ENCODE assay signal across 8 cellular contexts in the genomic region with DNA sequence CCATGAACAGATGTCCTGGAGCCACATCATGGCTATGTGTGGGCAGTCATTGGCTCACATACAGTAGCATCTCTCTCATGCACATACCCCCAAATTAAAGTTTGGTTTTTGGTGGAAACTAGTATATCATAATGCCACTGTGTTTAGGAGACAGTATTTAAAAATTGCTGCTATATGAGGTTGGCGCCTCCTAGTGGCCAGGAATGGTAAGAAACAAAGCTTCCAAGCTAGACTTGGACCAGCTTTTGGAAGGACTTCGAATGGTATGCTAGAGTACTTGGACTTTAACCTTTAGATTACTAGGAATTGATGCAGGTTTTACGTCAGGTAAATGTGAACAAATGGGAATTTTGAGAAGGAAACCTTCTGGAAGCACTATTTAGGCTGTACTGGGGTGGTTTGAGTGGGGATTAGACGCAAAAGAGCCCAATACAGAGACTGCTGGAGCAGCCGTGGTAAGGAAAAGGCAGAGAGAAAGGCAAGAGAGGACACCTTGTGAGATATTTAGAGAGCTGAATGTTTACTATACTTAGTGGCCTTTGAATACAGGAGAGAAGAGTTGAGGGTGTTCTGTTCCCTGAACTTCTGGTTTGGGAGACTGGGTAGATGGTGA. TPM values are rescaled to one million over a fixed set of nuclear protein-coding genes. Genes with fewer than 3 reads are reported as not detected.
DNase-seq lines count a peak whose midpoint lies in the region; ATAC-seq and TF ChIP-seq lines count a peak whose summit lies in the region.

No MANE protein-coding gene starts in this region.

- H3K4me1 ChIP-seq in naive thymus-derived CD4-positive, alpha-beta T cell (ENCODE audit: control insufficient read depth in 2 of 2, insufficient read depth in 2 of 2, low read length in 2 of 2), result no peaks in the 10 kb centered on the region

- intact Hi-C loops in naive thymus-derived CD4-positive, alpha-beta T cell (cut with micrococcal nuclease), result loop anchor here (1.0 kb wide), 1 partner anchor 314 kb away; no protein-coding TSS in a partner anchor

- peak; percentile 83 for ATAC-seq in GM19023 (IDR thresholded peaks at IDR 0.05; ENCODE audit: unreplicated experiment)
- ATAC-seq in HG03521 (IDR thresholded peaks at IDR 0.05; ENCODE audit: unreplicated experiment), result peak; percentile 51
- peak; percentile 38 for ATAC-seq in naive thymus-derived CD4-positive, alpha-beta T cell
- ATAC-seq in HG03457 (IDR thresholded peaks at IDR 0.05; ENCODE audit: unreplicated experiment), result no peak

- CTCF ChIA-PET in naive thymus-derived CD4-positive, alpha-beta T cell (lab: Charles Lee), result interaction anchor here (1.1 kb wide), 1 partner anchor 315 kb away, joined by 12 read pairs; no protein-coding TSS in a partner anchor

- H3K4me1 Mint-ChIP-seq in T-helper 2 cell treated with Interferon-gamma antibody and Interleukin-4, amounts not matched to agents 5 μg/mL and 100 μg/mL, for 36 hours (ENCODE audit: low read depth), result no peaks in the 10 kb centered on the region
- H3K4me1 Mint-ChIP-seq in naive thymus-derived CD4-positive, alpha-beta T cell, result no peaks in the 10 kb centered on the region

- no peak overlapping the region for H3K27ac Mint-ChIP-seq in T-helper 2 cell treated with Interferon-gamma antibody and Interleukin-4, amounts not matched to agents 5 μg/mL and 100 μg/mL, for 36 hours
- no peak overlapping the region for H3K27ac Mint-ChIP-seq in naive thymus-derived CD4-positive, alpha-beta T cell

- no peaks in the 10 kb centered on the region for H3K36me3 ChIP-seq in naive thymus-derived CD4-positive, alpha-beta T cell (ENCODE audit: control insufficient read depth in 2 of 3, insufficient read depth in 3 of 3, low read length in 3 of 3)

- H3K9me3 Mint-ChIP-seq in T-helper 2 cell treated with Interferon-gamma antibody and Interleukin-4, amounts not matched to agents 5 μg/mL and 100 μg/mL, for 36 hours, result no peaks in the 10 kb centered on the region
- H3K9me3 Mint-ChIP-seq in naive thymus-derived CD4-positive, alpha-beta T cell, result peaks cover 0 to 3% (median 0%) of the 10 kb centered on the region in 11 donors

- DNase-seq in DMS53 treated with DMSO at 0.1 percent for 48 hours (lab: John Stamatoyannopoulos, UW; ENCODE audit: unreplicated experiment) (peak; percentile 11), coronary artery (ENCODE audit: low spot score) (no peak), pons (ENCODE audit: low spot score) (no peak)
- peak; percentile 14 for DNase-seq in T-helper 2 cell treated with Interferon-gamma antibody and Interleukin-4, amounts not matched to agents 5 μg/mL and 100 μg/mL, for 36 hours (ENCODE audit: low spot score)
- peak in 4 of 9 donors; percentile 4 to 32 (median 11) for DNase-seq in naive thymus-derived CD4-positive, alpha-beta T cell

- H3K27ac ChIP-seq in coronary artery, result no peak overlapping the region
- no peak overlapping the region for H3K27ac ChIP-seq in naive thymus-derived CD4-positive, alpha-beta T cell (ENCODE audit: low read depth, low read length)

- no peaks in the 10 kb centered on the region for H3K9me3 ChIP-seq in naive thymus-derived CD4-positive, alpha-beta T cell (ENCODE audit: control insufficient read depth in 2 of 3, low read length in 3 of 3)

- no peak overlapping the region for H3K4me3 Mint-ChIP-seq in T-helper 2 cell treated with Interferon-gamma antibody and Interleukin-4, amounts not matched to agents 5 μg/mL and 100 μg/mL, for 36 hours
- no peak overlapping the region for H3K4me3 Mint-ChIP-seq in naive thymus-derived CD4-positive, alpha-beta T cell

- no peak overlapping the region for H3K4me3 ChIP-seq in coronary artery
- H3K4me3 ChIP-seq in naive thymus-derived CD4-positive, alpha-beta T cell (ENCODE audit: low read length), result no peak overlapping the region

- peaks cover 0 to 2% of the 10 kb centered on the region in 2 donors for H3K27me3 ChIP-seq in naive thymus-derived CD4-positive, alpha-beta T cell (ENCODE audit: control insufficient read depth in 2 of 2, insufficient read depth in 2 of 2, low read length in 2 of 2)

- TF ChIP-seq CTCF in coronary artery (IDR thresholded peaks at IDR 0.05), result peak; percentile 19

- POLR2A ChIA-PET in naive thymus-derived CD4-positive, alpha-beta T cell (lab: Charles Lee), result no interaction called here

- no peaks in the 10 kb centered on the region for H3K27me3 Mint-ChIP-seq in T-helper 2 cell treated with Interferon-gamma antibody and Interleukin-4, amounts not matched to agents 5 μg/mL and 100 μg/mL, for 36 hours (ENCODE audit: low read depth)
- H3K27me3 Mint-ChIP-seq in naive thymus-derived CD4-positive, alpha-beta T cell, result peaks cover 0 to 13% (median 4%) of the 10 kb centered on the region in 5 donors

- H3K36me3 Mint-ChIP-seq in T-helper 2 cell treated with Interferon-gamma antibody and Interleukin-4, amounts not matched to agents 5 μg/mL and 100 μg/mL, for 36 hours (ENCODE audit: low read depth), result no peaks in the 10 kb centered on the region
- H3K36me3 Mint-ChIP-seq in naive thymus-derived CD4-positive, alpha-beta T cell, result no peaks in the 10 kb centered on the region

RNA-seq across cellular contexts. Expression of gene PRSS35, which starts 23.8 kb away (rescaled TPM):
- not detected for total RNA-seq in naive thymus-derived CD4-positive, alpha-beta T cell
- polyA plus RNA-seq in naive thymus-derived CD4-positive, alpha-beta T cell, result not detected

Comparison
In these comparisons a context has a peak if more than half of its experiments do, and no peak if none do; other contexts are left out.
1. DNase-seq: peak in DMS53 treated with DMSO at 0.1 percent for 48 hours (single experiment) and T-helper 2 cell treated with Interferon-gamma antibody and Interleukin-4, amounts not matched to agents 5 μg/mL and 100 μg/mL, for 36 hours (single experiment); none in coronary artery (single experiment) and pons (single experiment).